Comparison of ENCODE assay signal across 9 cellular contexts in genomic region chr16:11583171-11583570, GRCh38.
DNase-seq lines count a peak whose midpoint lies in the region; ATAC-seq and TF ChIP-seq lines count a peak whose summit lies in the region.
"Had no signal": no experiment of that assay in that cellular context is flagged by ENCODE, and none has a peak within 500 bp of the region (broad histone marks: within the 10 kb centered on the region; RNA-seq: fewer than 3 reads in every experiment).

No MANE protein-coding gene starts in this region.

- H3K9ac ChIP-seq in BLaER1: no peak overlapping the region
- H3K9ac ChIP-seq in Loucy (ENCODE audit: low read depth, low read length, poor library complexity, severe bottlenecking): no peak overlapping the region

- H3K27ac ChIP-seq in BLaER1 (no peak overlapping the region), neutrophil (peak overlapping the region; percentile 99)

- H2AFZ ChIP-seq in Loucy (ENCODE audit: low read length): no peak overlapping the region

- H3K4me1 ChIP-seq in BLaER1 (peaks cover 73% of the 10 kb centered on the region), Loucy (ENCODE audit: insufficient read depth, low read length, poor library complexity, severe bottlenecking) (peaks cover 41% of the 10 kb centered on the region), neutrophil (ENCODE audit: control insufficient read depth in 1 of 2, insufficient read depth in 1 of 2, low read depth in 1 of 2, low read length in 1 of 2) (peaks cover 71 to 79% of the 10 kb centered on the region in 2 experiments)

- H3K4me3 ChIP-seq in BLaER1 (no peak overlapping the region), Loucy (ENCODE audit: low read length, poor library complexity, severe bottlenecking) (no peak overlapping the region), choroid plexus epithelial cell (ENCODE audit: low read depth, low read length) (no peak overlapping the region), neutrophil (ENCODE audit: low read depth in 1 of 2, low read length in 1 of 2) (peak overlapping the region; percentile 93 to 94)

- peaks cover 22% of the 10 kb centered on the region for H3K79me2 ChIP-seq in Loucy (ENCODE audit: insufficient read depth, low read length)

- TF ChIP-seq CTCF in Loucy (conservative IDR thresholded peaks at IDR 0.05; ENCODE audit: low read length): no peak
- TF ChIP-seq CTCF in choroid plexus epithelial cell (conservative IDR thresholded peaks at IDR 0.05; ENCODE audit: low read depth, low read length): no peak
- no peak for TF ChIP-seq CTCF in neutrophil (IDR thresholded peaks at IDR 0.05)
- TF ChIP-seq CTCF in GM10248 (IDR thresholded peaks at IDR 0.05; ENCODE audit: control extremely low read depth, extremely low read depth, low read depth, missing control alignments): no peak

- peak; percentile 49 for DNase-seq in choroid plexus epithelial cell (ENCODE audit: low read depth)
- no peak for DNase-seq in NCI-H1105 (lab: John Stamatoyannopoulos, UW)
- DNase-seq in GM10248 (ENCODE audit: extremely low spot score): no peak
- DNase-seq in NCI-H1436 treated with DMSO at 0.1 percent for 48 hours (lab: John Stamatoyannopoulos, UW): no peak
- DNase-seq: NCI-H1417 treated with DMSO at 0.1 percent for 48 hours had no signal

- POLR2A ChIA-PET in GM10248 (lab: Yijun Ruan, JAX): interaction anchor here (0.5 kb wide), 1 partner anchor 250 kb away, joined by 4 read pairs; no protein-coding TSS in a partner anchor

- H3K9me3 ChIP-seq in BLaER1 (peaks cover 5% of the 10 kb centered on the region; the same call in 1 of the 2 replicates), Loucy (ENCODE audit: insufficient read depth, low read depth, low read length) (no peaks in the 10 kb centered on the region), neutrophil (no peaks in the 10 kb centered on the region)

- H3K9me2 ChIP-seq in Loucy (replicated peaks; ENCODE audit: low read depth, low read length): no peaks in the 10 kb centered on the region

- H3K36me3 ChIP-seq in BLaER1 (no peaks in the 10 kb centered on the region), Loucy (ENCODE audit: insufficient read depth, low read length) (no peaks in the 10 kb centered on the region), neutrophil (peaks cover 45% of the 10 kb centered on the region)

- H3K4me2 ChIP-seq in BLaER1: peak overlapping the region; percentile 96
- peak overlapping the region; percentile 75 for H3K4me2 ChIP-seq in Loucy (ENCODE audit: low read depth, low read length, poor library complexity, severe bottlenecking)

- H4K20me1 ChIP-seq in BLaER1: peaks cover 70% of the 10 kb centered on the region
- no peaks in the 10 kb centered on the region for H4K20me1 ChIP-seq in Loucy (ENCODE audit: insufficient read depth, low read length, poor library complexity, severe bottlenecking)

- H3F3A ChIP-seq in Loucy (ENCODE audit: low read depth): no peaks in the 10 kb centered on the region

- H3K27me3 ChIP-seq in BLaER1 (peaks cover 48% of the 10 kb centered on the region), Loucy (ENCODE audit: insufficient read depth, low read length, poor library complexity, severe bottlenecking) (no peaks in the 10 kb centered on the region), neutrophil (no peaks in the 10 kb centered on the region)

- no peak for ATAC-seq in HG03196 (IDR thresholded peaks at IDR 0.05; ENCODE audit: unreplicated experiment)

- CTCF ChIA-PET in GM10248 (lab: Yijun Ruan, JAX): interaction anchor here (0.8 to 2.2 kb wide), 7 partner anchors 14 to 620 kb away, joined by 3 to 6 read pairs (median 3); partner anchors contain the start of gene ZC3H7A

Comparison
In these comparisons a context has a peak if more than half of its experiments do, and no peak if none do; other contexts are left out.
1. H3K4me3 ChIP-seq: peak in neutrophil (2 of 2); none in BLaER1 (single experiment), Loucy (single experiment) and choroid plexus epithelial cell (single experiment).